Comparison of ENCODE assay signal across 8 cellular contexts in genomic region chr6:125956506-125957390, GRCh38. TPM values are rescaled to one million over a fixed set of nuclear protein-coding genes. Genes with fewer than 3 reads are reported as not detected.
DNase-seq lines count a peak whose midpoint lies in the region; FAIRE-seq and TF ChIP-seq lines count a peak whose summit lies in the region.

HINT3 (plus strand) TSS chr6:125956770; CDS start chr6:125956978, 208 bp downstream.

- H3K27me3 Mint-ChIP-seq in H9 (ENCODE audit: low read depth) = peaks cover 4% of the 10 kb centered on the region
- no peaks in the 10 kb centered on the region for H3K27me3 Mint-ChIP-seq in nephron (ENCODE audit: low read depth)
- H3K27me3 Mint-ChIP-seq in stimulated activated naive CD8-positive, alpha-beta T cell treated with anti-CD3 and anti-CD28 coated beads, Interleukin-15, Interleukin-2, amounts not matched to agents 100 ng/mL and 50 ng/mL, for 24 hours = peaks cover 4% of the 10 kb centered on the region

- H3T11ph ChIP-seq in H9 (ENCODE audit: low read length) = no peak within 1 kb of the TSS

- no peak within 1 kb of the TSS for H2BK120ac ChIP-seq in H9 (ENCODE audit: low read depth, low read length, poor library complexity, severe bottlenecking)

- no peaks in the 10 kb centered on the region for H3K79me1 ChIP-seq in H9 (ENCODE audit: insufficient read depth, low read depth, low read length, poor library complexity, severe bottlenecking)

- no peak within 1 kb of the TSS for H2AFZ ChIP-seq in H9 (ENCODE audit: low read length)

- H3K14ac ChIP-seq in H9 (ENCODE audit: insufficient read depth, low read length) = peak within 1 kb of the TSS; percentile 49

- no peak within 1 kb of the TSS for H2AK5ac ChIP-seq in H9 (ENCODE audit: insufficient read length, low read length)

- no peaks in the 10 kb centered on the region for H3K9me3 ChIP-seq in H9 (ENCODE audit: control insufficient read depth, low read depth, low read length)

- H3K27me3 ChIP-seq in H9 (ENCODE audit: insufficient read depth, low read length) = no peaks in the 10 kb centered on the region

- H3K4me3 Mint-ChIP-seq in H9 = no peak within 1 kb of the TSS; a peak in 3 of 5 replicates
- peak within 1 kb of the TSS in 1 of 3 experiments; percentile 79 for H3K4me3 Mint-ChIP-seq in nephron
- no peak within 1 kb of the TSS for H3K4me3 Mint-ChIP-seq in stimulated activated naive CD8-positive, alpha-beta T cell treated with anti-CD3 and anti-CD28 coated beads, Interleukin-15, Interleukin-2, amounts not matched to agents 100 ng/mL and 50 ng/mL, for 24 hours

- H3K4me1 Mint-ChIP-seq in H9 (peaks cover 3 to 5% of the 10 kb centered on the region in 2 experiments; a peak in 2 of 4 replicates), nephron (no peaks in the 10 kb centered on the region)
- peaks cover 6% of the 10 kb centered on the region for H3K4me1 Mint-ChIP-seq in stimulated activated naive CD8-positive, alpha-beta T cell treated with anti-CD3 and anti-CD28 coated beads, Interleukin-15, Interleukin-2, amounts not matched to agents 100 ng/mL and 50 ng/mL, for 24 hours (ENCODE audit: low read depth)

- no peaks in the 10 kb centered on the region for H3K23me2 ChIP-seq in H9 (ENCODE audit: insufficient read length, low read depth, low read length, poor library complexity, severe bottlenecking)

- no peak within 1 kb of the TSS for H3K56ac ChIP-seq in H9 (ENCODE audit: insufficient read length, low read depth, low read length)

- no peak within 1 kb of the TSS for H3K23ac ChIP-seq in H9 (ENCODE audit: insufficient read length, low read depth, low read length)

- H3K18ac ChIP-seq in H9 (ENCODE audit: insufficient read length, low read depth, low read length) = peak within 1 kb of the TSS; percentile 5

- no peak within 1 kb of the TSS for H3K27ac ChIP-seq in H9 (ENCODE audit: insufficient read length, low read depth, low read length)

- H4K20me1 ChIP-seq in H9 (ENCODE audit: control insufficient read depth, insufficient read depth, insufficient read length) = no peaks in the 10 kb centered on the region

- TF ChIP-seq CTCF in H9 (conservative IDR thresholded peaks at IDR 0.05) = peak; percentile 100
- peak; percentile 92 for TF ChIP-seq CTCF in fibroblast of the aortic adventitia (IDR thresholded peaks at IDR 0.05; ENCODE audit: insufficient read depth, low read length)
- peak; percentile 96 to 100 (median 100) for TF ChIP-seq CTCF in nephron (IDR thresholded peaks at IDR 0.05; ENCODE audit: unreplicated experiment in 3 of 3)

- H3K9me3 Mint-ChIP-seq in H9 (peaks cover 5 to 8% of the 10 kb centered on the region in 2 experiments; a peak in 3 of 5 replicates), nephron (no peaks in the 10 kb centered on the region)
- H3K9me3 Mint-ChIP-seq in stimulated activated naive CD8-positive, alpha-beta T cell treated with anti-CD3 and anti-CD28 coated beads, Interleukin-15, Interleukin-2, amounts not matched to agents 100 ng/mL and 50 ng/mL, for 24 hours = no peaks in the 10 kb centered on the region

- no peak within 1 kb of the TSS for H3K4ac ChIP-seq in H9 (ENCODE audit: low read depth, low read length)

- H3K36me3 Mint-ChIP-seq in H9 (ENCODE audit: insufficient read depth in 1 of 3, low read depth in 3 of 3) = peaks cover 0 to 6% (median 0%) of the 10 kb centered on the region in 3 experiments; a peak in 3 of 7 replicates
- no peaks in the 10 kb centered on the region for H3K36me3 Mint-ChIP-seq in nephron (ENCODE audit: low read depth)
- H3K36me3 Mint-ChIP-seq in stimulated activated naive CD8-positive, alpha-beta T cell treated with anti-CD3 and anti-CD28 coated beads, Interleukin-15, Interleukin-2, amounts not matched to agents 100 ng/mL and 50 ng/mL, for 24 hours (ENCODE audit: low read depth) = no peaks in the 10 kb centered on the region

- no peak within 1 kb of the TSS for H2BK20ac ChIP-seq in H9 (ENCODE audit: low read depth, low read length, poor library complexity, severe bottlenecking)

- H2BK15ac ChIP-seq in H9 (ENCODE audit: low read depth, low read length) = no peak within 1 kb of the TSS

- H3K79me2 ChIP-seq in H9 (ENCODE audit: insufficient read depth, low read length) = no peaks in the 10 kb centered on the region

- H4K8ac ChIP-seq in H9 (replicated peaks; ENCODE audit: insufficient read length, low read depth, low read length) = no peak within 1 kb of the TSS

- H3K4me2 ChIP-seq in H9 (ENCODE audit: insufficient read depth, insufficient read length, low read length) = peak within 1 kb of the TSS; percentile 48

- no peak within 1 kb of the TSS for H2BK5ac ChIP-seq in H9 (ENCODE audit: insufficient read length, low read length)

- H3K4me3 ChIP-seq in fibroblast of the aortic adventitia (ENCODE audit: low read depth, low read length) = peak within 1 kb of the TSS; percentile 92

- peak; percentile 90 for FAIRE-seq in G401.6 (lab: Jason Lieb, UNC)

- no peak within 1 kb of the TSS for H4K5ac ChIP-seq in H9 (ENCODE audit: insufficient read length, low read depth, low read length)

- H3K9ac ChIP-seq in H9 (ENCODE audit: extremely low read depth, insufficient read length, low read length) = peak within 1 kb of the TSS; percentile 37

- H3K27ac Mint-ChIP-seq in H9 (peak within 1 kb of the TSS in 1 of 3 experiments; percentile 68; a peak in 4 of 7 replicates), nephron (peak within 1 kb of the TSS in 1 of 3 experiments; percentile 91)
- H3K27ac Mint-ChIP-seq in stimulated activated naive CD8-positive, alpha-beta T cell treated with anti-CD3 and anti-CD28 coated beads, Interleukin-15, Interleukin-2, amounts not matched to agents 100 ng/mL and 50 ng/mL, for 24 hours = peak within 1 kb of the TSS; percentile 84

- DNase-seq in H9 = peak; percentile 97
- DNase-seq in M059J (ENCODE audit: low read depth) = peak; percentile 98
- peak; percentile 96 to 97 for DNase-seq in SHP77 (lab: John Stamatoyannopoulos, UW)
- DNase-seq in activated effector memory CD4-positive, alpha-beta T cell treated with anti-CD3 and anti-CD28 coated beads, Interleukin-2, amount 50 U/mL, for 16 hours = peak; percentile 99
- DNase-seq in fibroblast of the aortic adventitia (ENCODE audit: low read depth) = peak; percentile 97

- no peak within 1 kb of the TSS for H4K91ac ChIP-seq in H9 (ENCODE audit: insufficient read length, low read depth, low read length)

- H2BK12ac ChIP-seq in H9 (ENCODE audit: insufficient read length, low read depth, low read length) = no peak within 1 kb of the TSS

- WGBS in H9 (ENCODE audit: extremely low coverage, insufficient read length, low lambda C conversion rate) = no CpG with 5 or more reads among the region's 82 CpGs

- 0 out of 2 replicates have a peak, but pooled peaks cover 2% of the 10 kb centered on the region for H3K4me1 ChIP-seq in H9 (ENCODE audit: insufficient read depth, low read length)

RNA-seq across cellular contexts. Expression of gene HINT3, which starts in this region (rescaled TPM):
- total RNA-seq in H9 (2021) = 11.5 and 11.7 TPM in 2 replicates
- 14.3 and 23.6 TPM in 2 replicates for total RNA-seq in M059J (2014; rRNA removed; shearing (Covaris generic))
- 23.5 and 30.6 TPM in 2 replicates for total RNA-seq in fibroblast of the aortic adventitia (ENCODE audit: low replicate concordance)
